In genomic region chr12:77324416-77324762, GRCh38 we compare ENCODE assay signal across 10 cellular contexts.
A peak's percentile ranks its signal among the peaks of the same experiment; 100 is the strongest.
DNase-seq lines count a peak whose midpoint lies in the region; ATAC-seq and TF ChIP-seq lines count a peak whose summit lies in the region.
"Had no signal": no experiment of that assay in that cellular context is flagged by ENCODE, and none has a peak within 500 bp of the region (broad histone marks: within the 10 kb centered on the region; RNA-seq: fewer than 3 reads in every experiment).

No MANE protein-coding gene starts in this region.

- H3K4me2 ChIP-seq in SK-N-SH, result peak overlapping the region; percentile 91

- TF ChIP-seq EP300 in SK-N-SH (IDR thresholded peaks at IDR 0.05; ENCODE audit: borderline replicate concordance in 1 of 2, low read depth in 1 of 2, low read length in 1 of 2) (no peak), sigmoid colon (IDR thresholded peaks at IDR 0.05) (no peak)

- H3K79me2 ChIP-seq in SK-N-SH (ENCODE audit: insufficient read depth), result peaks cover 29% of the 10 kb centered on the region

- H3K9me3 ChIP-seq in SK-N-SH (no peaks in the 10 kb centered on the region), right cardiac atrium (ENCODE audit: control insufficient read depth, low read length) (no peaks in the 10 kb centered on the region), sigmoid colon (no peaks in the 10 kb centered on the region)

- no peak for TF ChIP-seq RAD21 in SK-N-SH (IDR thresholded peaks at IDR 0.05; ENCODE audit: low read length)

- TF ChIP-seq CTCF in GM13977 (IDR thresholded peaks at IDR 0.05; ENCODE audit: extremely low read depth, insufficient read depth, missing control alignments) (no peak), SK-N-SH (IDR thresholded peaks at IDR 0.05) (no peak), sigmoid colon (IDR thresholded peaks at IDR 0.05) (no peak)

- H3K27ac ChIP-seq in SK-N-SH (ENCODE audit: low read depth in 2 of 2, low read length in 1 of 2), result peak overlapping the region in 1 of 2 experiments; percentile 50; a peak in 1 of 4 replicates
- H3K27ac ChIP-seq in right cardiac atrium (ENCODE audit: low read length), result no peak overlapping the region
- H3K27ac ChIP-seq in sigmoid colon, result peak overlapping the region in 1 of 4 donors; percentile 58

- H3K4me3 ChIP-seq in SK-N-SH (ENCODE audit: low read depth in 2 of 2, low read length in 1 of 2), result peak overlapping the region; percentile 74 to 96
- peak overlapping the region; percentile 92 for H3K4me3 ChIP-seq in right cardiac atrium (ENCODE audit: low read length)
- peak overlapping the region; percentile 19 to 67 (median 54) for H3K4me3 ChIP-seq in sigmoid colon

- H3F3A ChIP-seq in SK-N-SH (replicated peaks; ENCODE audit: insufficient read depth), result no peaks in the 10 kb centered on the region

- no peak for TF ChIP-seq POLR2A in sigmoid colon (IDR thresholded peaks at IDR 0.05)

- H3K27me3 ChIP-seq in SK-N-SH (ENCODE audit: insufficient read depth) (no peaks in the 10 kb centered on the region), right cardiac atrium (ENCODE audit: control insufficient read depth, insufficient read depth) (no peaks in the 10 kb centered on the region), sigmoid colon (no peaks in the 10 kb centered on the region)

- CTCF ChIA-PET in SK-N-SH (lab: Yijun Ruan, JAX), result interaction anchor here (0.8 to 1.3 kb wide), 5 partner anchors 8 to 172 kb away, joined by 3 to 4 read pairs (median 3); no protein-coding TSS in a partner anchor

- ATAC-seq in right cardiac atrium, result no peak

- no peaks in the 10 kb centered on the region for H3K9me2 ChIP-seq in SK-N-SH

- POLR2A ChIA-PET in SK-N-SH (lab: Yijun Ruan, JAX), result no interaction called here

- H2AFZ ChIP-seq in SK-N-SH (ENCODE audit: low read depth), result peak overlapping the region; percentile 97

- DNase-seq in GM13977 (ENCODE audit: low spot score) (peak; percentile 13), SK-N-SH (no peak), right cardiac atrium (no peak), sigmoid colon (no peak), NCI-H446 treated with DMSO at 0.1 percent for 48 hours (lab: John Stamatoyannopoulos, UW) (no peak), iPS-NIHi7 (ENCODE audit: extremely low spot score) (no peak), activated T-cell treated with anti-CD3 and anti-CD28 coated beads for 4 hours (no peak)
- no peak for DNase-seq in stimulated activated naive CD4-positive, alpha-beta T cell treated with Interleukin-2 at 50 U/mL for 16 hours (lab: John Stamatoyannopoulos, UW)
- DNase-seq: activated naive CD4-positive, alpha-beta T cell; naive B cell had no signal

- peaks cover 5 to 8% of the 10 kb centered on the region in 2 experiments; a peak in 1 of 4 replicates for H3K4me1 ChIP-seq in SK-N-SH (ENCODE audit: control insufficient read depth in 1 of 2, insufficient read depth in 2 of 2, low read depth in 1 of 2, low read length in 1 of 2)
- no peaks in the 10 kb centered on the region for H3K4me1 ChIP-seq in right cardiac atrium (ENCODE audit: control insufficient read depth, insufficient read depth, low read length)
- H3K4me1 ChIP-seq in sigmoid colon, result peaks cover 0 to 14% (median 11%) of the 10 kb centered on the region in 4 donors

- H4K20me1 ChIP-seq in SK-N-SH (ENCODE audit: insufficient read depth), result no peaks in the 10 kb centered on the region

- in situ Hi-C loops in GM13977 (cut with MboI; ENCODE audit: low pct_unique_long_range_greater_than_20kb, low sequenced_read_pairs, unreplicated experiment), result no loop called here

- no peaks in the 10 kb centered on the region for H3K36me3 ChIP-seq in SK-N-SH (replicated peaks in 1 of 2; ENCODE audit: control insufficient read depth in 1 of 2, insufficient read depth in 2 of 2, low read length in 1 of 2)
- H3K36me3 ChIP-seq in sigmoid colon, result no peaks in the 10 kb centered on the region

- intact Hi-C loops in right cardiac atrium (cut with DNase I) (no loop called here), sigmoid colon (cut with DNase I) (no loop called here)

- H3K9ac ChIP-seq in SK-N-SH, result peak overlapping the region; percentile 74; the same call in 1 of the 2 replicates

- 2% methylated on average over 3 of the region's 15 CpGs for WGBS in SK-N-SH (ENCODE audit: low lambda C conversion rate)
- under 1% methylated on average over 15 of the region's 15 CpGs for WGBS in right cardiac atrium
- WGBS in sigmoid colon, 2 donors, result 1 to 2% methylated on average over 15 of the region's 15 CpGs

TF ChIP-seq in SK-N-SH, 30 proteins besides CTCF, POLR2A, EP300 and RAD21:
- TF ChIP-seq RFX5 (IDR thresholded peaks at IDR 0.05; ENCODE audit: low read length), result no peak
- no peak for TF ChIP-seq PBX3 (IDR thresholded peaks at IDR 0.05)
- no peak for TF ChIP-seq POLR2AphosphoS5 (IDR thresholded peaks at IDR 0.05; ENCODE audit: low read depth, low read length)
- TF ChIP-seq RXRA (IDR thresholded peaks at IDR 0.05; ENCODE audit: borderline replicate concordance, low read depth), result no peak
- no peak for TF ChIP-seq MAX (IDR thresholded peaks at IDR 0.05; ENCODE audit: low read depth)
- TF ChIP-seq GABPA (IDR thresholded peaks at IDR 0.05; ENCODE audit: low read depth), result no peak
- TF ChIP-seq MEF2A (IDR thresholded peaks at IDR 0.05; ENCODE audit: borderline replicate concordance, low read depth), result no peak
- no peak for TF ChIP-seq CHD2 (IDR thresholded peaks at IDR 0.05; ENCODE audit: low read length, partially characterized antibody)
- no peak for TF ChIP-seq USF2 (IDR thresholded peaks at IDR 0.05; ENCODE audit: borderline replicate concordance, low read depth, low read length)
- no peak for TF ChIP-seq NFIC (IDR thresholded peaks at IDR 0.05; ENCODE audit: borderline replicate concordance)
- TF ChIP-seq FOXJ3 (CRISPR knock-in tag; IDR thresholded peaks at IDR 0.05), result no peak
- TF ChIP-seq FOXM1 (IDR thresholded peaks at IDR 0.05; ENCODE audit: low read depth), result no peak
- TF ChIP-seq GATA2 (CRISPR knock-in tag; IDR thresholded peaks at IDR 0.05), result no peak
TF ChIP-seq in SK-N-SH: peak in this region for 0.
